In the genomic region with DNA sequence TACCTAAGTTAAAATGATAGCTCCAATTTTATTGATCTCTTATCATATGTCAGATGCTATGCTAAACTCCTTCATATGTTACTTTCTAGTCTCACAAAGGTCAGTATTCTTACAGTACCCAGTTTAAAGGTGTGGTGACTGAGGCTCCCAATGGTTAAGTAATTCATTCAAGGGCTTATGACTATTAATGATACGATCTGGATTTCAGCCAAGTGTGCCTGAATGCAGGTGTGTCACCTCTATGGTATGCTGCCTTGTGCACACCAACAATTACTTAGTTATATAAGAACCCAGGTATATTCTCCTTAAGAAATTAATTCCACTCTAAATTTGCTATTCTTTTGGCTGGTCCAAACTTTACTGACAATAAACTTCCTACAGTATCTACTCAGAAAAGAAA, we compare ENCODE assay signal across 14 cellular contexts.
"Had no signal": no experiment of that assay in that cellular context is flagged by ENCODE, and none has a peak within 500 bp of the region (broad histone marks: within the 10 kb centered on the region; RNA-seq: fewer than 3 reads in every experiment).

No MANE protein-coding gene starts in this region.

- H3K4me1 Mint-ChIP-seq: activated naive CD8-positive, alpha-beta T cell treated with anti-CD3 and anti-CD28 coated beads, Interleukin-2, amount 10 ng/mL, durations not matched to agents 7 days and 5 days; naive B cell had no signal

- H3K27ac ChIP-seq: brain microvascular endothelial cell, ovary, sigmoid colon, stomach, thoracic aorta had no signal

- H3K4me1 ChIP-seq: sigmoid colon, stomach had no signal

- H3K9me3 ChIP-seq: ovary, stomach, thoracic aorta had no signal

- H3K4me3 Mint-ChIP-seq: activated naive CD8-positive, alpha-beta T cell treated with anti-CD3 and anti-CD28 coated beads, Interleukin-2, amount 10 ng/mL, durations not matched to agents 7 days and 5 days; activated T-helper 1 cell treated with anti-CD3 and anti-CD28 coated beads, Interleukin-12 subunit alpha, Interleukin-12 subunit beta, Interleukin-2, Interleukin-4 antibody, amounts not matched to agents 30 ng/mL and 10 ng/mL and 1 ng/mL, durations not matched to agents 14 hours and 24 hours and 36 hours had no signal

- DNase-seq: activated CD4-positive, alpha-beta T cell treated with anti-CD3 and anti-CD28 coated beads, Interleukin-2, amount 50 U/mL, for 1 hour; activated CD8-positive, alpha-beta memory T cell treated with anti-CD3 and anti-CD28 coated beads for 24 hours; activated naive CD4-positive, alpha-beta T cell; activated naive CD8-positive, alpha-beta T cell treated with anti-CD3 and anti-CD28 coated beads, Interleukin-2, amount 10 ng/mL, durations not matched to agents 7 days and 5 days; brain microvascular endothelial cell; cerebellar nuclear complex; naive B cell; ovary; sigmoid colon; stimulated activated CD4-positive, alpha-beta T cell treated with anti-CD3 and anti-CD28 coated beads, Interleukin-2, amount 100 ng/mL, for 24 hours; stomach had no signal

- H3K36me3 ChIP-seq: brain microvascular endothelial cell, ovary, sigmoid colon, stomach, thoracic aorta had no signal

- H3K27me3 Mint-ChIP-seq: activated naive CD8-positive, alpha-beta T cell treated with anti-CD3 and anti-CD28 coated beads, Interleukin-2, amount 10 ng/mL, durations not matched to agents 7 days and 5 days; naive B cell had no signal

- H3K27me3 ChIP-seq: brain microvascular endothelial cell, ovary, sigmoid colon, stomach had no signal

- H3K36me3 Mint-ChIP-seq: activated naive CD8-positive, alpha-beta T cell treated with anti-CD3 and anti-CD28 coated beads, Interleukin-2, amount 10 ng/mL, durations not matched to agents 7 days and 5 days; naive B cell had no signal

- H3K4me3 ChIP-seq: ovary, sigmoid colon, stomach, thoracic aorta had no signal

- H3K9me3 Mint-ChIP-seq: activated T-helper 1 cell treated with anti-CD3 and anti-CD28 coated beads, Interleukin-12 subunit alpha, Interleukin-12 subunit beta, Interleukin-2, Interleukin-4 antibody, amounts not matched to agents 30 ng/mL and 10 ng/mL and 1 ng/mL, durations not matched to agents 14 hours and 24 hours and 36 hours; naive B cell had no signal

- H3K27ac Mint-ChIP-seq: activated naive CD8-positive, alpha-beta T cell treated with anti-CD3 and anti-CD28 coated beads, Interleukin-2, amount 10 ng/mL, durations not matched to agents 7 days and 5 days; activated T-helper 1 cell treated with anti-CD3 and anti-CD28 coated beads, Interleukin-12 subunit alpha, Interleukin-12 subunit beta, Interleukin-2, Interleukin-4 antibody, amounts not matched to agents 30 ng/mL and 10 ng/mL and 1 ng/mL, durations not matched to agents 14 hours and 24 hours and 36 hours; naive B cell had no signal

- ATAC-seq: left lobe of liver had no signal
